In the genomic region with DNA sequence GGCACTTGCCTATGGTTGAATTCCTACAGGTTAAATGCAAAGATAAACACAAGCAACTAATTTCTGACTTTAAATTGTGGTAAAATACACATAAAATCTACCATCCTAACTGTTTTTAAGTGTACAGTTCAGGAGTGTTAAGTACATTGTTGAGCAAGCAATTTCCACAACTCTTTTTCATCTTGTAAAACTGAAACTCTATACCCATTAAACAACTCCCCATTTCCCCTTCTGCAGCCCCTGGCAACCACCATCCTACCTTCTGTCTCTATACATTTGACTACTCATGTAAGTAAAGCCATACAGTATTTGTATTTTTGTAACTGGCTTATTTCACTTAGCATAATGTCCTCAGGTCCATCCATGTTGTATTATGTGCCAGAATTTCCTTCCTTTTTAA, we compare ENCODE assay signal across 15 cellular contexts. TPM values are rescaled to one million over a fixed set of nuclear protein-coding genes. Genes with fewer than 3 reads are reported as not detected.
DNase-seq lines count a peak whose midpoint lies in the region; ATAC-seq and TF ChIP-seq lines count a peak whose summit lies in the region.
"Had no signal": no experiment of that assay in that cellular context is flagged by ENCODE, and none has a peak within 500 bp of the region (broad histone marks: within the 10 kb centered on the region; RNA-seq: fewer than 3 reads in every experiment).

No MANE protein-coding gene starts in this region.

- no peak for TF ChIP-seq CTCF in HFFc6 (IDR thresholded peaks at IDR 0.05)

- H3K27me3 Mint-ChIP-seq in activated CD4-positive, alpha-beta memory T cell treated with anti-CD3 and anti-CD28 coated beads for 36 hours: no peaks in the 10 kb centered on the region
- H3K27me3 Mint-ChIP-seq in HFFc6 (ENCODE audit: insufficient read depth): no peaks in the 10 kb centered on the region

- no peak overlapping the region for H3K27ac Mint-ChIP-seq in activated CD4-positive, alpha-beta memory T cell treated with anti-CD3 and anti-CD28 coated beads for 36 hours
- no peak overlapping the region for H3K27ac Mint-ChIP-seq in HFFc6

- intact Hi-C loops in activated CD4-positive, alpha-beta memory T cell treated with anti-CD3 and anti-CD28 coated beads for 36 hours (cut with micrococcal nuclease): loop anchor here (2.0 to 5.0 kb wide), 2 partner anchors 39 to 41 kb away; a partner anchor contains a TSS

- peaks cover 13% of the 10 kb centered on the region for H3K36me3 Mint-ChIP-seq in activated CD4-positive, alpha-beta memory T cell treated with anti-CD3 and anti-CD28 coated beads for 36 hours
- no peaks in the 10 kb centered on the region for H3K36me3 Mint-ChIP-seq in HFFc6 (ENCODE audit: low read depth)

- no peak overlapping the region for H3K4me3 Mint-ChIP-seq in activated CD4-positive, alpha-beta memory T cell treated with anti-CD3 and anti-CD28 coated beads for 36 hours
- H3K4me3 Mint-ChIP-seq in HFFc6: no peak overlapping the region

- H3K4me1 Mint-ChIP-seq in activated CD4-positive, alpha-beta memory T cell treated with anti-CD3 and anti-CD28 coated beads for 36 hours (ENCODE audit: low read depth): peaks cover 15% of the 10 kb centered on the region
- peaks cover 41% of the 10 kb centered on the region for H3K4me1 Mint-ChIP-seq in HFFc6 (ENCODE audit: low read depth)

- peak; percentile 67 for ATAC-seq in GM21529 (IDR thresholded peaks at IDR 0.05; ENCODE audit: unreplicated experiment)
- peak; percentile 52 for ATAC-seq in HG03139 (IDR thresholded peaks at IDR 0.05; ENCODE audit: unreplicated experiment)
- ATAC-seq: mucosa of descending colon had no signal

- CTCF ChIA-PET in activated CD4-positive, alpha-beta memory T cell treated with anti-CD3 and anti-CD28 coated beads for 36 hours (lab: Charles Lee): no interaction called here

- POLR2A ChIA-PET in activated CD4-positive, alpha-beta memory T cell treated with anti-CD3 and anti-CD28 coated beads for 36 hours (lab: Charles Lee): no interaction called here

- H3K9me3 Mint-ChIP-seq in activated CD4-positive, alpha-beta memory T cell treated with anti-CD3 and anti-CD28 coated beads for 36 hours: no peaks in the 10 kb centered on the region
- no peaks in the 10 kb centered on the region for H3K9me3 Mint-ChIP-seq in HFFc6
- H3K9me3 Mint-ChIP-seq: activated T-helper 2 cell treated with anti-CD3 and anti-CD28 coated beads, Interferon-gamma antibody, Interleukin-2, Interleukin-4, amounts not matched to agents 10 μg/mL and 5 μg/mL and 100 μg/mL, durations not matched to agents 14 hours and 24 hours and 36 hours had no signal

- DNase-seq in NCI-H345 treated with DMSO at 0.1 percent for 48 hours (lab: John Stamatoyannopoulos, UW; ENCODE audit: unreplicated experiment): peak; percentile 9
- DNase-seq in NCI-H345 (lab: John Stamatoyannopoulos, UW): no peak
- DNase-seq in activated CD4-positive, alpha-beta memory T cell treated with anti-CD3 and anti-CD28 coated beads for 36 hours: peak; percentile 38
- DNase-seq in HFFc6: no peak
- DNase-seq in AG08396 (ENCODE audit: low spot score): no peak
- no peak for DNase-seq in islet precursor cell
- DNase-seq: activated CD4-positive, CD25-positive, alpha-beta regulatory T cell treated with anti-CD3 and anti-CD28 coated beads, Interleukin-2, amount 50 U/mL, for 72 hours; effector CD8-positive, alpha-beta T cell; GDM1; H7; mucosa of descending colon; transverse colon had no signal

RNA-seq across cellular contexts. Expression of a gene that starts 38.5 kb away (rescaled TPM):
- total RNA-seq in activated CD4-positive, alpha-beta memory T cell treated with anti-CD3 and anti-CD28 coated beads for 36 hours: 10 to 100 TPM; 30.6 to 36.1 TPM
- 10 to 100 TPM; 15.3 to 18.7 (median 15.6) TPM for total RNA-seq in HFFc6 (2021; fragmentation: NEBNext Ultra II Directional; extraction: Animal tissue kit (Norgen Biotek cat#: 25700))

RNA-seq across cellular contexts. Expression of a gene that starts 46.3 kb away (rescaled TPM):
- 10 to 100 TPM; 10.5 to 11.9 TPM for total RNA-seq in activated CD4-positive, alpha-beta memory T cell treated with anti-CD3 and anti-CD28 coated beads for 36 hours
- total RNA-seq in HFFc6 (2021; fragmentation: NEBNext Ultra II Directional; extraction: Animal tissue kit (Norgen Biotek cat#: 25700)): 1 to 10 TPM; 1.2 to 3.1 (median 2.4) TPM

Comparison
In these comparisons a context has a peak if more than half of its experiments do, and no peak if none do; other contexts are left out.
1. DNase-seq: peak in NCI-H345 treated with DMSO at 0.1 percent for 48 hours (single experiment) and activated CD4-positive, alpha-beta memory T cell treated with anti-CD3 and anti-CD28 coated beads for 36 hours (single experiment); none in NCI-H345 (single experiment), HFFc6 (single experiment), AG08396 (single experiment) and islet precursor cell (single experiment).